ENCODE assay signal across 16 cellular contexts in genomic region chr14:92475451-92476187, GRCh38. TPM values are rescaled to one million over a fixed set of nuclear protein-coding genes. Genes with fewer than 3 reads are reported as not detected.
DNase-seq lines count a peak whose midpoint lies in the region; ATAC-seq and TF ChIP-seq lines count a peak whose summit lies in the region.
"Had no signal": no experiment of that assay in that cellular context is flagged by ENCODE, and none has a peak within 500 bp of the region (broad histone marks: within the 10 kb centered on the region; RNA-seq: fewer than 3 reads in every experiment).

No MANE protein-coding gene starts in this region.

- H3K4me3 ChIP-seq in HL-60 (replicated peaks; ENCODE audit: insufficient read depth, low read length) = no peak overlapping the region
- H3K4me3 ChIP-seq in heart left ventricle = no peak overlapping the region
- H3K4me3 ChIP-seq: BLaER1 treated with 17β-estradiol and CSF1 and Interleukin-3, amounts not matched to agents 10 nM and 100 nM; SK-N-MC had no signal

- H3K9me3 ChIP-seq in heart left ventricle = no peaks in the 10 kb centered on the region

- ATAC-seq in WTC11 (no peak), heart left ventricle (peak; percentile 70 to 92 (median 82)), HG02571 (IDR thresholded peaks at IDR 0.05; ENCODE audit: unreplicated experiment) (no peak), GM18858 (IDR thresholded peaks at IDR 0.05; ENCODE audit: unreplicated experiment) (no peak)
- ATAC-seq: stimulated activated naive CD8-positive, alpha-beta T cell treated with anti-CD3 and anti-CD28 coated beads, Interleukin-15, amount 100 ng/mL, for 72 hours had no signal

- no peaks in the 10 kb centered on the region for H3K36me3 Mint-ChIP-seq in WTC11
- H3K36me3 Mint-ChIP-seq: activated naive CD4-positive, alpha-beta T cell treated with anti-CD3 and anti-CD28 coated beads, Interleukin-2, amount 10 ng/mL, durations not matched to agents 7 days and 5 days had no signal

- no peak overlapping the region for H3K4me3 Mint-ChIP-seq in WTC11
- H3K4me3 Mint-ChIP-seq: activated naive CD4-positive, alpha-beta T cell treated with anti-CD3 and anti-CD28 coated beads, Interleukin-2, amount 10 ng/mL, durations not matched to agents 7 days and 5 days; naive B cell; stimulated activated naive CD8-positive, alpha-beta T cell treated with anti-CD3 and anti-CD28 coated beads, Interleukin-15, amount 100 ng/mL, for 72 hours had no signal

- no peaks in the 10 kb centered on the region for H3K27me3 Mint-ChIP-seq in WTC11 (ENCODE audit: low read depth)
- H3K27me3 Mint-ChIP-seq: stimulated activated naive CD8-positive, alpha-beta T cell treated with anti-CD3 and anti-CD28 coated beads, Interleukin-15, amount 100 ng/mL, for 72 hours had no signal

- CTCF ChIA-PET in WTC11 (lab: Charles Lee) = no interaction called here

- no peaks in the 10 kb centered on the region for H3K36me3 ChIP-seq in heart left ventricle
- H3K36me3 ChIP-seq: BLaER1 treated with 17β-estradiol and CSF1 and Interleukin-3, amounts not matched to agents 10 nM and 100 nM had no signal

- H3K4me1 ChIP-seq in heart left ventricle = peaks cover 0 to 48% (median 6%) of the 10 kb centered on the region in 12 donors

- H3K4me1 Mint-ChIP-seq in WTC11 = peaks cover 30% of the 10 kb centered on the region
- H3K4me1 Mint-ChIP-seq: activated naive CD4-positive, alpha-beta T cell treated with anti-CD3 and anti-CD28 coated beads, Interleukin-2, amount 10 ng/mL, durations not matched to agents 7 days and 5 days had no signal

- POLR2A ChIA-PET in WTC11 (lab: Charles Lee) = no interaction called here

- DNase-seq in HL-60 (ENCODE audit: low read depth in 1 of 2, low spot score in 1 of 2) = peak; percentile 95 to 98
- no peak for DNase-seq in WTC11 (ENCODE audit: low spot score)
- peak in 4 of 5 donors; percentile 65 to 78 (median 66) for DNase-seq in heart left ventricle
- DNase-seq in renal cortical epithelial cell (ENCODE audit: low read depth) = peak; percentile 37
- DNase-seq in GM20000 (ENCODE audit: low spot score) = no peak
- no peak for DNase-seq in NCI-H2171 (lab: John Stamatoyannopoulos, UW)
- DNase-seq: activated CD4-positive, alpha-beta T cell treated with anti-CD3 and anti-CD28 coated beads for 4 hours; activated naive CD4-positive, alpha-beta T cell treated with anti-CD3 and anti-CD28 coated beads, Interleukin-2, amount 10 ng/mL, durations not matched to agents 7 days and 5 days; GOT3; naive B cell; NCI-H446 treated with DMSO at 0.1 percent for 48 hours; stimulated activated naive CD8-positive, alpha-beta T cell treated with anti-CD3 and anti-CD28 coated beads, Interleukin-15, amount 100 ng/mL, for 72 hours had no signal

- TF ChIP-seq POLR2A in heart left ventricle (IDR thresholded peaks at IDR 0.05) = no peak

- TF ChIP-seq CTCF in HL-60 (IDR thresholded peaks at IDR 0.05; ENCODE audit: insufficient read depth, low read length) (no peak), WTC11 (IDR thresholded peaks at IDR 0.05) (no peak), heart left ventricle (IDR thresholded peaks at IDR 0.05) (no peak), GM20000 (IDR thresholded peaks at IDR 0.05; ENCODE audit: extremely low read depth, missing control alignments) (no peak)

- intact Hi-C loops in heart left ventricle (cut with DNase I) = no loop called here

- no peaks in the 10 kb centered on the region for H3K27me3 ChIP-seq in HL-60 (ENCODE audit: insufficient read depth, poor library complexity, severe bottlenecking)
- H3K27me3 ChIP-seq in heart left ventricle = no peaks in the 10 kb centered on the region
- H3K27me3 ChIP-seq: BLaER1 treated with 17β-estradiol and CSF1 and Interleukin-3, amounts not matched to agents 10 nM and 100 nM had no signal

- H3K9me3 Mint-ChIP-seq in WTC11 = peaks cover 17% of the 10 kb centered on the region
- H3K9me3 Mint-ChIP-seq: activated naive CD4-positive, alpha-beta T cell treated with anti-CD3 and anti-CD28 coated beads, Interleukin-2, amount 10 ng/mL, durations not matched to agents 7 days and 5 days had no signal

- H3K27ac Mint-ChIP-seq in WTC11 = no peak overlapping the region
- H3K27ac Mint-ChIP-seq: activated naive CD4-positive, alpha-beta T cell treated with anti-CD3 and anti-CD28 coated beads, Interleukin-2, amount 10 ng/mL, durations not matched to agents 7 days and 5 days; naive B cell had no signal

- 54 to 69% (median 60%) methylated on average over 14 of the region's 14 CpGs for WGBS in heart left ventricle, 4 donors

- H3K27ac ChIP-seq in HL-60 (replicated peaks) (peak overlapping the region; percentile 85), heart left ventricle (peak overlapping the region in 9 of 12 donors; percentile 11 to 72 (median 37))
- H3K27ac ChIP-seq: BLaER1 treated with 17β-estradiol and CSF1 and Interleukin-3, amounts not matched to agents 10 nM and 100 nM; SK-N-MC had no signal

TF ChIP-seq in WTC11, 78 proteins besides CTCF, POLR2A, EP300 and RAD21:
- TF ChIP-seq GABPB1 (CRISPR knock-in tag; IDR thresholded peaks at IDR 0.05) = 0 out of 2 replicates have a peak, but pooled peaks have one; percentile 23
- no peak for TF ChIP-seq NR1H2 (CRISPR knock-in tag; IDR thresholded peaks at IDR 0.05)
- no peak for TF ChIP-seq ESRRA (CRISPR knock-in tag; IDR thresholded peaks at IDR 0.05; ENCODE audit: borderline replicate concordance)
TF ChIP-seq in WTC11: peak in this region for 1.

RNA-seq across cellular contexts. Expression of gene RIN3, which starts 38.0 kb away (rescaled TPM):
- total RNA-seq in WTC11 (2021) = 2.7 to 3.3 TPM (median 3.0 TPM) in 3 replicates
- total RNA-seq in heart left ventricle = 10 to 100 TPM in 8 of 9 donors, 1 to 10 TPM in 1; 9.7 to 37.0 (median 14.6) TPM
- 1 to 10 TPM; 8.6 to 8.7 TPM for polyA plus RNA-seq in heart left ventricle
- 2.1 and 8.5 TPM in 2 replicates for total RNA-seq in renal cortical epithelial cell

Comparison
In these comparisons a context has a peak if more than half of its experiments do, and no peak if none do; other contexts are left out.
1. DNase-seq: peak in HL-60 (2 of 2), heart left ventricle (4 of 5) and renal cortical epithelial cell (single experiment); none in WTC11 (single experiment), GM20000 (single experiment) and NCI-H2171 (single experiment).
2. ATAC-seq: peak in heart left ventricle (4 of 4); none in WTC11 (single experiment), HG02571 (single experiment) and GM18858 (single experiment).